In genomic region chr2:185919155-185919554, GRCh38 we compare ENCODE assay signal across 1 cellular context.
TF ChIP-seq lines count a peak whose summit lies in the region.

No MANE protein-coding gene starts in this region.

TF ChIP-seq in HepG2, 621 proteins besides CTCF, POLR2A, EP300 and RAD21 (continued from another document):
- TF ChIP-seq, protein P1, sequence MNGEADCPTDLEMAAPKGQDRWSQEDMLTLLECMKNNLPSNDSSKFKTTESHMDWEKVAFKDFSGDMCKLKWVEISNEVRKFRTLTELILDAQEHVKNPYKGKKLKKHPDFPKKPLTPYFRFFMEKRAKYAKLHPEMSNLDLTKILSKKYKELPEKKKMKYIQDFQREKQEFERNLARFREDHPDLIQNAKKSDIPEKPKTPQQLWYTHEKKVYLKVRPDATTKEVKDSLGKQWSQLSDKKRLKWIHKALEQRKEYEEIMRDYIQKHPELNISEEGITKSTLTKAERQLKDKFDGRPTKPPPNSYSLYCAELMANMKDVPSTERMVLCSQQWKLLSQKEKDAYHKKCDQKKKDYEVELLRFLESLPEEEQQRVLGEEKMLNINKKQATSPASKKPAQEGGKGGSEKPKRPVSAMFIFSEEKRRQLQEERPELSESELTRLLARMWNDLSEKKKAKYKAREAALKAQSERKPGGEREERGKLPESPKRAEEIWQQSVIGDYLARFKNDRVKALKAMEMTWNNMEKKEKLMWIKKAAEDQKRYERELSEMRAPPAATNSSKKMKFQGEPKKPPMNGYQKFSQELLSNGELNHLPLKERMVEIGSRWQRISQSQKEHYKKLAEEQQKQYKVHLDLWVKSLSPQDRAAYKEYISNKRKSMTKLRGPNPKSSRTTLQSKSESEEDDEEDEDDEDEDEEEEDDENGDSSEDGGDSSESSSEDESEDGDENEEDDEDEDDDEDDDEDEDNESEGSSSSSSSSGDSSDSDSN (CRISPR knock-in tag; IDR thresholded peaks at IDR 0.05), result no peak
- TF ChIP-seq MAX (IDR thresholded peaks at IDR 0.05), result no peak
